11 cellular contexts compared by ENCODE assay signal in the genomic region with DNA sequence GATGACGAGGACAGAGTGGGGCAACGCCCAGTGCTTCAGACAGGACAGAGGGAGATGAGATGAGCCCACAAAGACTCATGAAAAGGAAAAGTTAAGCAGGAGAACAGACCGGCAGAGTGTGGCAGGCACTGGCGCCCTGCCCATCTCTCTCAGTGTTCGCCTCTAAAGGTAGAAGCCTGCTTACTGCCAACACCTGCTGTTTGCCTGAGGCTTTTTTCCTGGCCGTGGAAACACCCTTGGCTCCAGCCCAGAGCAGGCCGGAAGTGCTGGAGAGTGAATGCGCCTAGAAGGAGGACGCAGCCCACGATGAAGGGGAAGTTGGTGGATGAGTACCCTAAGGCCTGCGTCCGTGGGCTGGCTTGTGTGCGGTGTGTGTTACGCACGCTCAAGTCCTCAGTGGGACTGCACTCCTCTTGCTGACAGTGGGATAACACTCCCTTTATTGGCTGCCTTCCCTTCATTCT. TPM values are rescaled to one million over a fixed set of nuclear protein-coding genes. Genes with fewer than 3 reads are reported as not detected.
DNase-seq lines count a peak whose midpoint lies in the region; ATAC-seq, FAIRE-seq and TF ChIP-seq lines count a peak whose summit lies in the region.
"Had no signal": no experiment of that assay in that cellular context is flagged by ENCODE, and none has a peak within 500 bp of the region (broad histone marks: within the 10 kb centered on the region; RNA-seq: fewer than 3 reads in every experiment).

No MANE protein-coding gene starts in this region.

- peaks cover 6% of the 10 kb centered on the region for H3K4me1 ChIP-seq in endothelial cell of umbilical vein (ENCODE audit: control insufficient read depth, extremely low read depth, insufficient read depth, low read length)
- H3K4me1 ChIP-seq in MM.1S (ENCODE audit: low read length), result peaks cover 7% of the 10 kb centered on the region

- H3K4me3 ChIP-seq in endothelial cell of umbilical vein (replicated peaks in 1 of 3; ENCODE audit: insufficient read depth in 1 of 3, low read depth in 1 of 3, low read length in 3 of 3), result no peak overlapping the region
- no peak overlapping the region for H3K4me3 ChIP-seq in MM.1S (ENCODE audit: low read length)
- H3K4me3 ChIP-seq: sigmoid colon, SJSA1 had no signal

- H3K4me2 ChIP-seq in endothelial cell of umbilical vein (ENCODE audit: insufficient read depth, low read length), result no peak overlapping the region
- H3K4me2 ChIP-seq in MM.1S (ENCODE audit: low read depth, low read length), result no peak overlapping the region

- DNase-seq in KBM-7 (peak; percentile 73), NCI-H526 (lab: John Stamatoyannopoulos, UW) (peak; percentile 33 to 77), endothelial cell of umbilical vein (ENCODE audit: low read depth, low spot score) (peak; percentile 35), sciatic nerve (ENCODE audit: low spot score) (no peak), MM.1S (no peak)
- DNase-seq: sigmoid colon had no signal

- peaks cover 4% of the 10 kb centered on the region; the same call in 1 of the 2 replicates for H3F3A ChIP-seq in MM.1S (ENCODE audit: insufficient read depth, low read length)

- POLR2A ChIA-PET in endothelial cell of umbilical vein (lab: Charles Lee), result no interaction called here

- no peak overlapping the region for H3K9ac ChIP-seq in endothelial cell of umbilical vein (replicated peaks; ENCODE audit: extremely low read depth, insufficient read depth, low read length)
- no peak overlapping the region for H3K9ac ChIP-seq in MM.1S (ENCODE audit: low read length)

- dilution Hi-C loops in endothelial cell of umbilical vein (cut with MboI; ENCODE audit: extremely low pct_ligation_motif_present, low sequenced_read_pairs), result no loop called here

- no peaks in the 10 kb centered on the region for H4K20me1 ChIP-seq in endothelial cell of umbilical vein (replicated peaks; ENCODE audit: control insufficient read depth, extremely low read depth, insufficient read depth, low read length)
- H4K20me1 ChIP-seq in MM.1S (ENCODE audit: insufficient read depth, low read length), result 0 out of 2 replicates have a peak, but pooled peaks cover 3% of the 10 kb centered on the region

- TF ChIP-seq POLR2A in endothelial cell of umbilical vein (IDR thresholded peaks at IDR 0.05; ENCODE audit: low read depth, low read length), result no peak
- TF ChIP-seq POLR2A in GM18505 (IDR thresholded peaks at IDR 0.05; ENCODE audit: borderline replicate concordance, extremely low read depth, insufficient read depth, insufficient read length), result no peak

- H3K9me2 ChIP-seq in MM.1S (replicated peaks; ENCODE audit: insufficient read depth, low read length), result no peaks in the 10 kb centered on the region

- peak; percentile 63 for FAIRE-seq in endothelial cell of umbilical vein (lab: Jason Lieb, UNC)

- CTCF ChIA-PET in endothelial cell of umbilical vein (lab: Charles Lee), result no interaction called here

- H3K79me2 ChIP-seq in endothelial cell of umbilical vein (ENCODE audit: control insufficient read depth, insufficient read depth, low read length) (no peaks in the 10 kb centered on the region), MM.1S (ENCODE audit: low read length) (no peaks in the 10 kb centered on the region)

- H3K27me3 ChIP-seq in endothelial cell of umbilical vein (ENCODE audit: control insufficient read depth in 2 of 2, insufficient read depth in 2 of 2, low read length in 2 of 2) (no peaks in the 10 kb centered on the region), MM.1S (replicated peaks; ENCODE audit: insufficient read depth, low read length) (peaks cover 96% of the 10 kb centered on the region)
- H3K27me3 ChIP-seq: sigmoid colon, SJSA1 had no signal

- intact Hi-C loops in endothelial cell of umbilical vein (cut with micrococcal nuclease) (no loop called here), sciatic nerve (cut with DNase I) (no loop called here)

- TF ChIP-seq CTCF in endothelial cell of umbilical vein (IDR thresholded peaks at IDR 0.05; ENCODE audit: extremely low read depth in 1 of 2, insufficient read depth in 1 of 2, low read depth in 1 of 2, low read length in 2 of 2) (no peak), MM.1S (IDR thresholded peaks at IDR 0.05; ENCODE audit: low read length) (no peak)

- H2AFZ ChIP-seq in endothelial cell of umbilical vein (ENCODE audit: low read depth, low read length) (no peak overlapping the region), MM.1S (ENCODE audit: low read length) (no peak overlapping the region)

- BruUV-seq in endothelial cell of umbilical vein (replicated peaks; lab: Mats Ljungman, UMichigan), result no TSS peak

- H3K27ac ChIP-seq in endothelial cell of umbilical vein (ENCODE audit: insufficient read depth, low read depth, low read length) (no peak overlapping the region), MM.1S (ENCODE audit: low read length) (no peak overlapping the region)
- H3K27ac ChIP-seq: sigmoid colon, SJSA1 had no signal

- H3K9me1 ChIP-seq in endothelial cell of umbilical vein (replicated peaks; ENCODE audit: control insufficient read depth, extremely low read depth, insufficient read depth, low read length), result no peaks in the 10 kb centered on the region

- in situ Hi-C loops in KBM-7 (cut with MboI; ENCODE audit: low pct_unique_long_range_greater_than_20kb, low sequenced_read_pairs), result no loop called here

- ATAC-seq in sciatic nerve (peak; percentile 59), GM18505 (IDR thresholded peaks at IDR 0.05; ENCODE audit: unreplicated experiment) (no peak), GM18909 (IDR thresholded peaks at IDR 0.05; ENCODE audit: poor library complexity, unreplicated experiment) (no peak), HG03135 (IDR thresholded peaks at IDR 0.05; ENCODE audit: unreplicated experiment) (no peak)
- ATAC-seq: activated T-helper 17 cell treated with anti-CD3 and anti-CD28 coated beads, Interleukin-2, amount 50 U/mL, for 72 hours had no signal

- H3K36me3 ChIP-seq in endothelial cell of umbilical vein (ENCODE audit: control insufficient read depth in 2 of 2, extremely low read depth in 1 of 2, insufficient read depth in 2 of 2, low read length in 2 of 2), result no peaks in the 10 kb centered on the region
- H3K36me3 ChIP-seq in MM.1S (replicated peaks; ENCODE audit: insufficient read depth, low read length), result no peaks in the 10 kb centered on the region
- H3K36me3 ChIP-seq: sigmoid colon, SJSA1 had no signal

- H3K9me3 ChIP-seq in endothelial cell of umbilical vein (replicated peaks; ENCODE audit: control insufficient read depth, insufficient read depth, low read length) (no peaks in the 10 kb centered on the region), MM.1S (replicated peaks; ENCODE audit: insufficient read depth, low read length) (no peaks in the 10 kb centered on the region)
- H3K9me3 ChIP-seq: sigmoid colon, SJSA1 had no signal

TF ChIP-seq in endothelial cell of umbilical vein, 7 proteins besides CTCF, POLR2A, EP300 and RAD21:
- TF ChIP-seq JUN (IDR thresholded peaks at IDR 0.05; ENCODE audit: borderline replicate concordance, insufficient read depth, insufficient read length, low read depth) (no peak), GATA2 (IDR thresholded peaks at IDR 0.05; ENCODE audit: insufficient read depth, insufficient read length, low read depth, low read length) (no peak)

RNA-seq across cellular contexts. Expression of gene FOXP4, which starts 9.3 kb away (rescaled TPM):
- total RNA-seq in endothelial cell of umbilical vein (23.9 and 24.4 TPM in 2 replicates), sciatic nerve (39.2 TPM)
- 5.6 and 6.1 TPM in 2 replicates for polyA plus RNA-seq in endothelial cell of umbilical vein
- 5.6 and 7.2 TPM in 2 replicates for polyA plus RNA-seq in endothelial cell of umbilical vein (2011; cell fraction: cytosol; rRNA removed)
- polyA plus RNA-seq in endothelial cell of umbilical vein (2011; cell fraction: nucleus; rRNA removed), result 7.6 and 7.8 TPM in 2 replicates
- polyA plus RNA-seq in endothelial cell of umbilical vein (2012), result 13.1 and 16.9 TPM in 2 replicates
- 3.0 and 4.0 TPM in 2 replicates for polyA minus RNA-seq in endothelial cell of umbilical vein
- polyA minus RNA-seq in endothelial cell of umbilical vein (2011; cell fraction: cytosol; rRNA and poly(A)+ RNA removed), result 9.3 TPM
- 2.9 and 4.7 TPM in 2 replicates for polyA minus RNA-seq in endothelial cell of umbilical vein (2011; cell fraction: nucleus; rRNA and poly(A)+ RNA removed)

Comparison
In these comparisons a context has a peak if more than half of its experiments do, and no peak if none do; other contexts are left out.
1. DNase-seq: peak in KBM-7 (single experiment), NCI-H526 (2 of 2) and endothelial cell of umbilical vein (single experiment); none in sciatic nerve (single experiment) and MM.1S (single experiment).